Comparison of ENCODE assay signal across 8 cellular contexts in the genomic region with DNA sequence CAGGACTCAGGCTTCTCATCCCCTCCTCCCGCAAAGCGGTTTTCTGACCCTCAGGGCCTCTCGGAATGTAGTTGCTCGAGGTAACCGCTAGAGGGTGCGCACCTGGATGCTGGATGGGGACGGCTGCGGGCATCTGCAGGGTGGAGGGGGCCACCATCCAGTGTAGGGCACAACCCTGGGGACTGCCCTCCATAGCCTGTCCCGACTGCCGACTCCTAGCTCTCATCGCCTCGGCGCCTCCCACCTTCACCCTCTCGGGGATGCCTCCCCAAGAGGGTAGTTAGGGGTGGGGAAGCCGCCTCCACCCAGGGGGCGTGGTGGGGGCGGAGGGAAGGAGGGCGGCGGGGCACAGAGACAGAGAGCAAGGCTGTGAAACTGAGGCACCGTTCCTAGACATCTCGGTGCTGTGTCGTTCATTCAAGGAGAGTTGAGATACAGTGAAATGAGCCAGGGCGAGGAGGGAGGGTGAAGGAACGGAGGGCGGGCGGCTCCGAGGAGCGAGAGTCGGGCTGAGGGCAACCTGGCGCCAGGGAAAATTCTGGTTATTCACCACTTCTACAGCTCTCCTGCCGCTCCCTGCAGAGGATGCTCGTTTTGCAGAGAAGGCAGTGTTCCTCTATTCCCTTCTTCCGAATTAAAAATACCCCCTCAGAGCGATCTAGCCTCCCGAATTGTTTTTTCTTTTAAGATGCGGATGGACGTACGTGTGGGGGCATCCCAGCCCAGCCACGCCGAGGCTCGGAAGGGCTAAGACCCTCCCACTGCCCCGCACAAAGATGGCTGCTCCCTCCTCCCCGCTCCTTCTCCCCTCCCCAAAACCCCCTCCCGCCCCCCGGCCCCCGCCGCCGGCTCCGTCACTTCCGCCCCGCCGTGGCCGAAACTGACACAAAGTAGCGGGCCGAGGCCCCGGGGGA. TPM values are rescaled to one million over a fixed set of nuclear protein-coding genes. Genes with fewer than 3 reads are reported as not detected.
A peak's percentile ranks its signal among the peaks of the same experiment; 100 is the strongest.
DNase-seq lines count a peak whose midpoint lies in the region; FAIRE-seq and TF ChIP-seq lines count a peak whose summit lies in the region.

Gene ATP8B2 (plus strand): TSS at position 857 of the 914 bp plus-strand sequence. CDS start 2,617 bp downstream, outside the sequence.

- peak; percentile 97 for TF ChIP-seq CTCF in endothelial cell (IDR thresholded peaks at IDR 0.05; ENCODE audit: unreplicated experiment)

- no peaks in the 10 kb centered on the region for H3K9me3 ChIP-seq in NT2/D1 (ENCODE audit: insufficient read depth, low read length)

- peak within 1 kb of the TSS; percentile 84 for H3K27ac Mint-ChIP-seq in endothelial cell (ENCODE audit: unreplicated experiment)

- H3K27me3 ChIP-seq in NT2/D1 (ENCODE audit: insufficient read depth, insufficient read length): peaks cover 11% of the 10 kb centered on the region

- H3K4me3 Mint-ChIP-seq in endothelial cell (ENCODE audit: unreplicated experiment): peak within 1 kb of the TSS; percentile 96

- FAIRE-seq in GM12892 (lab: Jason Lieb, UNC) (peak; percentile 88), HTR-8/SVneo (lab: Jason Lieb, UNC) (no peak)

- peaks cover 11% of the 10 kb centered on the region for H3K27me3 Mint-ChIP-seq in endothelial cell (ENCODE audit: unreplicated experiment)

- H3K4me1 Mint-ChIP-seq in endothelial cell (ENCODE audit: unreplicated experiment): peaks cover 41% of the 10 kb centered on the region

- H3K9me3 Mint-ChIP-seq in endothelial cell (ENCODE audit: unreplicated experiment): no peaks in the 10 kb centered on the region

- peak within 1 kb of the TSS; percentile 92 for H3K4me3 ChIP-seq in NT2/D1 (ENCODE audit: insufficient read length, low read depth)

- H3K4me1 ChIP-seq in NT2/D1 (ENCODE audit: insufficient read depth, insufficient read length): peaks cover 28% of the 10 kb centered on the region

- H3K36me3 ChIP-seq in NT2/D1 (ENCODE audit: insufficient read depth, insufficient read length, low read length): peaks cover 9% of the 10 kb centered on the region

- peak within 1 kb of the TSS; percentile 98 for H3K9ac ChIP-seq in NT2/D1 (ENCODE audit: insufficient read length, low read depth)

- TF ChIP-seq POLR2A in GM12892 (IDR thresholded peaks at IDR 0.05; ENCODE audit: low read depth, low read length): no peak

- DNase-seq in GM12892 (ENCODE audit: insufficient read length): peak; percentile 89
- peak; percentile 81 for DNase-seq in HTR-8/SVneo (ENCODE audit: insufficient read length, low spot score)
- DNase-seq in NT2/D1 (ENCODE audit: low read depth, low spot score): peak; percentile 84
- DNase-seq in activated CD8-positive, alpha-beta memory T cell treated with anti-CD3 and anti-CD28 coated beads, Interleukin-2, amount 50 U/mL, for 4 hours: peak; percentile 84
- peak; percentile 86 for DNase-seq in endothelial cell (ENCODE audit: low spot score)
- DNase-seq in midbrain (lab: John Stamatoyannopoulos, UW): peak; percentile 67
- peak; percentile 73 to 75 for DNase-seq in stimulated activated CD8-positive, alpha-beta memory T cell treated with anti-CD3 and anti-CD28 coated beads, Interleukin-15, amount 100 ng/mL, for 48 hours (ENCODE audit: low read depth in 2 of 2)
- no peak for DNase-seq in RKO (ENCODE audit: low spot score)

- peaks cover 4% of the 10 kb centered on the region for H3K36me3 Mint-ChIP-seq in endothelial cell (ENCODE audit: low read depth, unreplicated experiment)

RNA-seq across cellular contexts. Expression of gene ATP8B2, which starts in this region (rescaled TPM):
- 6.1 TPM for polyA plus RNA-seq in GM12892 (2012; ENCODE audit: missing spikeins)
- total RNA-seq in endothelial cell (ENCODE audit: unreplicated experiment): 58.1 TPM
